In genomic region chr1:148353461-148354283, GRCh38 we compare ENCODE assay signal across 9 cellular contexts.
A peak's percentile ranks its signal among the peaks of the same experiment; 100 is the strongest.
DNase-seq lines count a peak whose midpoint lies in the region; ATAC-seq and TF ChIP-seq lines count a peak whose summit lies in the region.
"Had no signal": no experiment of that assay in that cellular context is flagged by ENCODE, and none has a peak within 500 bp of the region (broad histone marks: within the 10 kb centered on the region; RNA-seq: fewer than 3 reads in every experiment).

No MANE protein-coding gene starts in this region.

- intact Hi-C loops in activated B cell treated with CpG ODN at 0.5 μM for 24 hours (cut with micrococcal nuclease), result no loop called here
- intact Hi-C loops in upper lobe of right lung (cut with DNase I), result no loop called here
- intact Hi-C loops in tibial artery (cut with DNase I; ENCODE audit: low total_unique reads), result no loop called here

- POLR2A ChIA-PET in activated B cell treated with CpG ODN at 0.5 μM for 24 hours (lab: Charles Lee), result interaction anchor here (0.5 to 0.7 kb wide), 2 partner anchors 19 to 20 kb away, joined by 3 to 5 read pairs; no protein-coding TSS in a partner anchor

- peak overlapping the region; percentile 5 for H3K4me3 Mint-ChIP-seq in activated B cell treated with CpG ODN at 0.5 μM for 24 hours

- no peaks in the 10 kb centered on the region for H3K36me3 ChIP-seq in upper lobe of right lung
- no peaks in the 10 kb centered on the region for H3K36me3 ChIP-seq in tibial artery

- H3K27me3 ChIP-seq in upper lobe of right lung, result peaks cover 58% of the 10 kb centered on the region
- peaks cover 0 to 80% of the 10 kb centered on the region in 2 donors for H3K27me3 ChIP-seq in tibial artery

- H3K36me3 Mint-ChIP-seq in activated B cell treated with CpG ODN at 0.5 μM for 24 hours (ENCODE audit: low read depth), result no peaks in the 10 kb centered on the region

- no peak overlapping the region for H3K27ac Mint-ChIP-seq in activated B cell treated with CpG ODN at 0.5 μM for 24 hours

- H3K4me3 ChIP-seq in upper lobe of right lung (no peak overlapping the region), tibial artery (no peak overlapping the region)

- H3K27me3 Mint-ChIP-seq in activated B cell treated with CpG ODN at 0.5 μM for 24 hours, result peaks cover 70% of the 10 kb centered on the region

- H3K9me3 ChIP-seq in upper lobe of right lung (no peaks in the 10 kb centered on the region), tibial artery (no peaks in the 10 kb centered on the region)

- H3K4me1 Mint-ChIP-seq in activated B cell treated with CpG ODN at 0.5 μM for 24 hours, result peaks cover 7% of the 10 kb centered on the region

- H3K9me3 Mint-ChIP-seq in activated B cell treated with CpG ODN at 0.5 μM for 24 hours, result no peaks in the 10 kb centered on the region

- TF ChIP-seq CTCF in activated B cell treated with CpG ODN at 0.5 μM for 24 hours (IDR thresholded peaks at IDR 0.05), result no peak
- TF ChIP-seq CTCF in upper lobe of right lung (IDR thresholded peaks at IDR 0.05), result no peak
- TF ChIP-seq CTCF in tibial artery (IDR thresholded peaks at IDR 0.05), result no peak

- ATAC-seq in activated B cell treated with CpG ODN at 0.5 μM for 24 hours (ENCODE audit: low read depth), result no peak
- peak; percentile 53 for ATAC-seq in upper lobe of right lung
- ATAC-seq in HG03565 (IDR thresholded peaks at IDR 0.05; ENCODE audit: unreplicated experiment), result no peak

- H3K27ac ChIP-seq in upper lobe of right lung (no peak overlapping the region), tibial artery (no peak overlapping the region)
- H3K27ac ChIP-seq: parathyroid adenoma had no signal

- H3K4me1 ChIP-seq in upper lobe of right lung (peaks cover 3% of the 10 kb centered on the region), tibial artery (no peaks in the 10 kb centered on the region)
- H3K4me1 ChIP-seq: parathyroid adenoma had no signal

- CTCF ChIA-PET in activated B cell treated with CpG ODN at 0.5 μM for 24 hours (lab: Charles Lee), result no interaction called here

- DNase-seq in stimulated activated CD4-positive, alpha-beta T cell treated with anti-CD3 and anti-CD28 coated beads, Interleukin-15, amount 100 ng/mL, for 24 hours, result peak; percentile 37
- no peak for DNase-seq in stimulated activated CD4-positive, alpha-beta T cell treated with anti-CD3 and anti-CD28 coated beads, Interleukin-4, amount 100 ng/mL, for 1 hour
- no peak for DNase-seq in activated B cell treated with CpG ODN at 0.5 μM for 24 hours
- DNase-seq in hepatic stellate cell (ENCODE audit: low spot score), result peak; percentile 31
- DNase-seq in upper lobe of right lung, result no peak
- no peak for DNase-seq in tibial artery
- no peak for DNase-seq in inferior parietal cortex (ENCODE audit: extremely low spot score)

Comparison
In these comparisons a context has a peak if more than half of its experiments do, and no peak if none do; other contexts are left out.
1. DNase-seq: peak in stimulated activated CD4-positive, alpha-beta T cell treated with anti-CD3 and anti-CD28 coated beads, Interleukin-15, amount 100 ng/mL, for 24 hours (single experiment) and hepatic stellate cell (single experiment); none in stimulated activated CD4-positive, alpha-beta T cell treated with anti-CD3 and anti-CD28 coated beads, Interleukin-4, amount 100 ng/mL, for 1 hour (single experiment), activated B cell treated with CpG ODN at 0.5 μM for 24 hours (single experiment), upper lobe of right lung (single experiment), tibial artery (0 of 2) and inferior parietal cortex (single experiment).